1 cellular context compared by ENCODE assay signal in the genomic region with DNA sequence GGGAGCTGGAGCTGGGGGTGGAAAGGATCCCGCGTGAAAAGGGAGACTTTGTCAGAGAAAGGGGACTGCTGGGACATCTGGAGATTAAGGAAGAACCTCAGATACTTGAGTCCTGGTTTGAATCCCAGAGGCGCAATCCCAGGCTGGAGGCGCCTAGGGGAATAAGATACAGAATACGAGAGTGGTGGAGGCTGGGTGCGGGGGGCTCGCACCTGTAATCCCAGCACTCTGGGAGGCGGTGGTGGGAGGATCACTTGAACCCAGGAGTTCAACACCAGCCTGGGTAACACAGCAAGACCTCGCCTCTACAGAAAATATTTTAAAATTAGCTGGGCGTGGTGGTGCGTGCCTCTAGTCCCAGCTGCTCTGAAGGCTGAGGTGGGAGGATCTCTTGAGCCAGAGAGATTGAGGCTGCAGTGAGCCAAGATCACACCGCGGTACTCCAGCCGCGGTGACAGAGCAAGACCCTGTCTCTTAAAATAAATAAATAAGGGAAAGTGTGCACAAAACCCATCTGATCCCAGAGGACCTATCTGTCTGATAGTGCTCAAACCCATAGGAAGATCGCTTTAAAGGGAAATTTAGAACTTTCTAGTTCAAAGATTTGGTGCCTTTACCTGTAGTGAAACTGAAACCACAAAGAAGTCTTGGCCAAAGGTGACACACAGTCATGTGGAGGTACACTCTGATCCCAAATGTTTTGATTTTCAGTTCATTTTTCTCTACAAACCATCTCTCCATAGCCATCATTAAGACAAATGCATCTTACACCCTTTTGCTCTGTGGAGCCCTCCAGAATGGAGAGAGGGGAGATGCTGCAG.
A peak's percentile ranks its signal among the peaks of the same experiment; 100 is the strongest.
TF ChIP-seq lines count a peak whose summit lies in the region.

No MANE protein-coding gene starts in this region.

TF ChIP-seq in GM12878, 131 proteins besides CTCF, POLR2A, EP300 and RAD21:
- TF ChIP-seq RUNX3 (IDR thresholded peaks at IDR 0.05; ENCODE audit: low read length) (peak; percentile 38), IKZF2 (IDR thresholded peaks at IDR 0.05) (peak in 1 of 2 experiments; percentile 36; a peak in 1 of 4 replicates), FOS (IDR thresholded peaks at IDR 0.05; ENCODE audit: borderline replicate concordance, extremely low read depth, insufficient read length) (no peak)
- TF ChIP-seq, protein P1, sequence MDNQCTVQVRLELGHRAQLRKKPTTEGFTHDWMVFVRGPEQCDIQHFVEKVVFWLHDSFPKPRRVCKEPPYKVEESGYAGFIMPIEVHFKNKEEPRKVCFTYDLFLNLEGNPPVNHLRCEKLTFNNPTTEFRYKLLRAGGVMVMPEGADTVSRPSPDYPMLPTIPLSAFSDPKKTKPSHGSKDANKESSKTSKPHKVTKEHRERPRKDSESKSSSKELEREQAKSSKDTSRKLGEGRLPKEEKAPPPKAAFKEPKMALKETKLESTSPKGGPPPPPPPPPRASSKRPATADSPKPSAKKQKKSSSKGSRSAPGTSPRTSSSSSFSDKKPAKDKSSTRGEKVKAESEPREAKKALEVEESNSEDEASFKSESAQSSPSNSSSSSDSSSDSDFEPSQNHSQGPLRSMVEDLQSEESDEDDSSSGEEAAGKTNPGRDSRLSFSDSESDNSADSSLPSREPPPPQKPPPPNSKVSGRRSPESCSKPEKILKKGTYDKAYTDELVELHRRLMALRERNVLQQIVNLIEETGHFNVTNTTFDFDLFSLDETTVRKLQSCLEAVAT (IDR thresholded peaks at IDR 0.05), result peak; percentile 73
TF ChIP-seq in GM12878: peak in this region for 3.
